Comparison of ENCODE assay signal across 8 cellular contexts in genomic region chr9:83981126-83981871, GRCh38. TPM values are rescaled to one million over a fixed set of nuclear protein-coding genes. Genes with fewer than 3 reads are reported as not detected.
A peak's percentile ranks its signal among the peaks of the same experiment; 100 is the strongest.
DNase-seq lines count a peak whose midpoint lies in the region; ATAC-seq and TF ChIP-seq lines count a peak whose summit lies in the region.

No MANE protein-coding gene starts in this region.

- H3K27me3 ChIP-seq in left lung, result no peaks in the 10 kb centered on the region

- H3K4me3 ChIP-seq in choroid plexus epithelial cell (ENCODE audit: low read depth, low read length), result peak overlapping the region; percentile 100
- peak overlapping the region; percentile 86 to 92 for H3K4me3 ChIP-seq in left lung

- H3K36me3 ChIP-seq in left lung, result peaks cover 0 to 18% of the 10 kb centered on the region in 2 donors

- ATAC-seq in HG03354 (IDR thresholded peaks at IDR 0.05; ENCODE audit: poor library complexity, severe bottlenecking, unreplicated experiment), result peak; percentile 14
- peak; percentile 35 for ATAC-seq in left lung

- peaks cover 4 to 40% of the 10 kb centered on the region in 2 donors for H3K4me1 ChIP-seq in left lung

- CTCF ChIA-PET in RWPE1 (lab: Yijun Ruan, JAX), result interaction anchor here (1.2 to 1.4 kb wide), 3 partner anchors 156 to 280 kb away, joined by 3 to 7 read pairs (median 6); no protein-coding TSS in a partner anchor

- TF ChIP-seq CTCF in RWPE1 (conservative IDR thresholded peaks at IDR 0.05; ENCODE audit: low read depth) (no peak), choroid plexus epithelial cell (conservative IDR thresholded peaks at IDR 0.05; ENCODE audit: low read depth, low read length) (no peak), left lung (IDR thresholded peaks at IDR 0.05) (no peak)

- H3K27ac ChIP-seq in RWPE1, result peak overlapping the region; percentile 95
- peak overlapping the region; percentile 98 to 99 for H3K27ac ChIP-seq in left lung
- peak overlapping the region; percentile 99 for H3K27ac ChIP-seq in substantia nigra (ENCODE audit: low read depth, low read length, poor library complexity, severe bottlenecking)

- H3K9me3 ChIP-seq in left lung, result no peaks in the 10 kb centered on the region

- POLR2A ChIA-PET in RWPE1 (lab: Yijun Ruan, JAX; ENCODE audit: low non-redundant PET), result no interaction called here

- intact Hi-C loops in left lung (cut with DNase I), result no loop called here

- DNase-seq in NCI-H2107 treated with DMSO at 0.1 percent for 48 hours (lab: John Stamatoyannopoulos, UW; ENCODE audit: unreplicated experiment) (peak; percentile 31), NCI-H2107 (lab: John Stamatoyannopoulos, UW) (no peak), RWPE1 (ENCODE audit: low spot score) (peak; percentile 58), choroid plexus epithelial cell (ENCODE audit: low read depth) (peak; percentile 57), left lung (no peak), substantia nigra (lab: John Stamatoyannopoulos, UW) (peak in 7 of 49 donors; percentile 15 to 53 (median 34)), NCI-H187 treated with DMSO at 0.1 percent for 48 hours (lab: John Stamatoyannopoulos, UW) (no peak)

RNA-seq across cellular contexts. Expression of gene RMI1, which starts 0.7 kb away (rescaled TPM):
- 10 to 100 TPM in 1 of 2 donors, 1 to 10 TPM in 1; 5.9 to 12.1 TPM for total RNA-seq in left lung

RNA-seq across cellular contexts. Expression of gene HNRNPK, which starts 1.3 kb away (rescaled TPM):
- total RNA-seq in left lung, result 100 to 1,000 TPM; 382 to 458 TPM

Comparison
In these comparisons a context has a peak if more than half of its experiments do, and no peak if none do; other contexts are left out.
1. DNase-seq: peak in NCI-H2107 treated with DMSO at 0.1 percent for 48 hours (single experiment), RWPE1 (single experiment) and choroid plexus epithelial cell (single experiment); none in NCI-H2107 (single experiment), left lung (0 of 2) and NCI-H187 treated with DMSO at 0.1 percent for 48 hours (single experiment).
2. Peak in every context shown above with its lines, with median percentiles within 50 percentile points of each other: H3K27ac ChIP-seq.